Comparison of ENCODE assay signal across 29 cellular contexts in the genomic region with DNA sequence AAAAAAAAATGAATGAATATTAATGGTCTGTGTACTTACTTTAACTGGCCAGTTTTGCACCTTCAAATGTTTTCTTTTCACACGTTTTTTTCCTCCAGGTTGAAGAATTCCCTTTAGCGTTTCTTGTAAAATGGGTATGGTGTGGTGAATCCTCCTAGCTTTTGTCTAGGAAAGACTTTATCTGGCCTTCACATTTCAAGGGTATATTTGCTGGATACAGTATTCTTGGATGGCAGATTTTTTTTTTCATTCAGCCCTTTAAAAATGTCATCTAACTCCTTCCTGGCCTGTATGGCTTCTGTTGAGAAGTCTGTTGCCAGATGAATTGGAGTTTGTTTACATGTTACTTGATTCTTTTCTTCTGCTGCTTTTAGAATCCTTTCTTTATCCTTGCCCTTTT.
"Had no signal": no experiment of that assay in that cellular context is flagged by ENCODE, and none has a peak within 500 bp of the region (broad histone marks: within the 10 kb centered on the region; RNA-seq: fewer than 3 reads in every experiment).

No MANE protein-coding gene starts in this region.

- H2AFZ ChIP-seq: hepatocyte had no signal

- H3K4me3 Mint-ChIP-seq: immature natural killer cell; mesothelial cell of epicardium; naive B cell; naive thymus-derived CD8-positive, alpha-beta T cell had no signal

- H3K27ac Mint-ChIP-seq: immature natural killer cell, mesothelial cell of epicardium had no signal

- H3K27me3 ChIP-seq: dorsolateral prefrontal cortex, esophagus squamous epithelium, gastrocnemius medialis, hepatocyte, left lung had no signal

- H3K4me1 Mint-ChIP-seq: mesothelial cell of epicardium had no signal

- ATAC-seq: esophagus mucosa; gastrocnemius medialis; left cardiac atrium; left lung; left ventricle myocardium superior; lower lobe of right lung; mucosa of descending colon; naive thymus-derived CD8-positive, alpha-beta T cell had no signal

- FAIRE-seq: colon, islet of Langerhans, keratinocyte had no signal

- H3K36me3 ChIP-seq: gastrocnemius medialis, lower lobe of right lung had no signal

- H3K4me1 ChIP-seq: esophagus squamous epithelium, gastrocnemius medialis, lower lobe of right lung had no signal

- H3K4me3 ChIP-seq: coronary artery, dorsolateral prefrontal cortex, esophagus squamous epithelium, gastrocnemius medialis, hepatocyte, left lung, lower lobe of right lung, mucosa of descending colon had no signal

- DNase-seq: dermis blood vessel endothelial cell; dorsolateral prefrontal cortex; effector CD4-positive, alpha-beta T cell; effector memory CD4-positive, alpha-beta T cell; erythroblast; esophagus squamous epithelium; foreskin fibroblast; foreskin melanocyte; gastrocnemius medialis; glutamatergic neuron; head of caudate nucleus; hypothalamus; immature natural killer cell; left cardiac atrium; left lung; left ventricle myocardium superior; lower lobe of right lung; mesenchymal stem cell; mucosa of descending colon; naive B cell; naive thymus-derived CD8-positive, alpha-beta T cell had no signal

- H3K27ac ChIP-seq: coronary artery, dorsolateral prefrontal cortex, epithelial cell of prostate, esophagus squamous epithelium, gastrocnemius medialis, hepatocyte, left lung, lower lobe of right lung had no signal

- H3K4me2 ChIP-seq: hepatocyte had no signal

- H3K9me3 ChIP-seq: gastrocnemius medialis had no signal

- H3K27me3 Mint-ChIP-seq: naive B cell; naive thymus-derived CD8-positive, alpha-beta T cell had no signal
